9 cellular contexts compared by ENCODE assay signal in the genomic region with DNA sequence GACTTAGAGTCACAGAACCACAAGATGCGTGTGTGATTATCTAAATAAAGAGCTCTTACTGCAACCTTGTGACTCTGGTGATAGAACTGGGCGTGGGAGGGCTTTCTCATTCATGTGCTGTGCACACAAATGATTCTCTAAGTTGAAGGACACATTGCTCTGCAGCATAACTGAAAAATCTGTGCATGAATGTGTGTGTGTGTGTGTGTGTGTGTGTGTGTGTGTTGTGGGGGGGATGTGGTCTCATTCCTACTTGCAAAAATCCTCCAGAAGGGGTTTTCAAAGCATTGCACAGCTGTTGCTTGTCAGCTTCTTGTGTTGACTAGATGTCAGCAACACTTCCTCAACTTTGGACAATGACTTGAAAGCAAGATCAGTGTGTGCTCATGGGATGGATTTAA. TPM values are rescaled to one million over a fixed set of nuclear protein-coding genes. Genes with fewer than 3 reads are reported as not detected.
DNase-seq lines count a peak whose midpoint lies in the region; ATAC-seq and TF ChIP-seq lines count a peak whose summit lies in the region.
"Had no signal": no experiment of that assay in that cellular context is flagged by ENCODE, and none has a peak within 500 bp of the region (broad histone marks: within the 10 kb centered on the region; RNA-seq: fewer than 3 reads in every experiment).

No MANE protein-coding gene starts in this region.

- no peak overlapping the region for H3K4me3 ChIP-seq in WERI-Rb-1 (ENCODE audit: low read depth, low read length)

- intact Hi-C loops in left colon (cut with DNase I, micrococcal nuclease), result no loop called here

- H3K27me3 ChIP-seq in WERI-Rb-1 (ENCODE audit: insufficient read depth, low read depth, severe bottlenecking), result no peaks in the 10 kb centered on the region

- TF ChIP-seq CTCF in WERI-Rb-1 (IDR thresholded peaks at IDR 0.05; ENCODE audit: low read depth, low read length), result no peak

- H3K27ac ChIP-seq in WERI-Rb-1, result peak overlapping the region; percentile 46
- H3K27ac ChIP-seq: VCaP had no signal

- DNase-seq in ELR (ENCODE audit: low read depth), result peak; percentile 58
- no peak for DNase-seq in WERI-Rb-1
- no peak for DNase-seq in left colon
- DNase-seq in NCI-H1436 treated with DMSO at 0.1 percent for 48 hours (lab: John Stamatoyannopoulos, UW), result no peak
- DNase-seq in retina, result no peak

- no peaks in the 10 kb centered on the region for H3K9me3 ChIP-seq in WERI-Rb-1 (ENCODE audit: severe bottlenecking)

- peak; percentile 35 for ATAC-seq in HG02678 (IDR thresholded peaks at IDR 0.05; ENCODE audit: unreplicated experiment)
- ATAC-seq in left colon, result peak; percentile 44
- ATAC-seq in GM21529 (IDR thresholded peaks at IDR 0.05; ENCODE audit: unreplicated experiment), result no peak
- ATAC-seq in GM18907 (IDR thresholded peaks at IDR 0.05; ENCODE audit: unreplicated experiment), result no peak

- peaks cover 41% of the 10 kb centered on the region for H3K36me3 ChIP-seq in WERI-Rb-1

RNA-seq across cellular contexts. Expression of a gene that starts 22.4 kb away (rescaled TPM):
- total RNA-seq in left colon, result 10 to 100 TPM; 13.9 to 17.9 TPM

Comparison
In these comparisons a context has a peak if more than half of its experiments do, and no peak if none do; other contexts are left out.
1. ATAC-seq: peak in HG02678 (single experiment) and left colon (single experiment); none in GM21529 (single experiment) and GM18907 (single experiment).